Comparison of ENCODE assay signal across 16 cellular contexts in genomic region chr3:169456900-169457299, GRCh38.
"Had no signal": no experiment of that assay in that cellular context is flagged by ENCODE, and none has a peak within 500 bp of the region (broad histone marks: within the 10 kb centered on the region; RNA-seq: fewer than 3 reads in every experiment).

No MANE protein-coding gene starts in this region.

- H3K4me3 ChIP-seq: cardiac muscle cell, tibial artery had no signal

- H3K9me3 ChIP-seq: tibial artery had no signal

- ATAC-seq: natural killer cell had no signal

- H3K27ac ChIP-seq: cardiac muscle cell, tibial artery had no signal

- H3K27me3 ChIP-seq: cardiac muscle cell, tibial artery had no signal

- DNase-seq: activated B cell treated with CpG ODN at 0.5 μM for 24 hours; activated CD4-positive, alpha-beta memory T cell treated with anti-CD3 and anti-CD28 coated beads for 36 hours; activated CD4-positive, alpha-beta T cell treated with anti-CD3 and anti-CD28 coated beads for 4 hours; activated naive CD8-positive, alpha-beta T cell treated with anti-CD3 and anti-CD28 coated beads for 36 hours; amniotic stem cell; head of caudate nucleus; natural killer cell; nucleus accumbens; posterior cingulate gyrus; retina; stimulated activated CD4-positive, alpha-beta T cell treated with anti-CD3 and anti-CD28 coated beads, Interleukin-12 subunit alpha, Interleukin-12 subunit beta, amount 100 ng/mL, for 4 hours; stimulated activated CD4-positive, alpha-beta T cell treated with anti-CD3 and anti-CD28 coated beads, Interleukin-1b, Interleukin-23, amount 100 ng/mL, for 48 hours; stimulated activated CD8-positive, alpha-beta memory T cell treated with anti-CD3 and anti-CD28 coated beads, Interleukin-4, amount 100 ng/mL, for 48 hours; stimulated activated naive CD4-positive, alpha-beta T cell treated with Interleukin-2 at 50 U/mL for 16 hours; tibial artery had no signal

- H3K4me1 ChIP-seq: tibial artery had no signal

- H3K36me3 ChIP-seq: cardiac muscle cell, tibial artery had no signal
